In the genomic region with DNA sequence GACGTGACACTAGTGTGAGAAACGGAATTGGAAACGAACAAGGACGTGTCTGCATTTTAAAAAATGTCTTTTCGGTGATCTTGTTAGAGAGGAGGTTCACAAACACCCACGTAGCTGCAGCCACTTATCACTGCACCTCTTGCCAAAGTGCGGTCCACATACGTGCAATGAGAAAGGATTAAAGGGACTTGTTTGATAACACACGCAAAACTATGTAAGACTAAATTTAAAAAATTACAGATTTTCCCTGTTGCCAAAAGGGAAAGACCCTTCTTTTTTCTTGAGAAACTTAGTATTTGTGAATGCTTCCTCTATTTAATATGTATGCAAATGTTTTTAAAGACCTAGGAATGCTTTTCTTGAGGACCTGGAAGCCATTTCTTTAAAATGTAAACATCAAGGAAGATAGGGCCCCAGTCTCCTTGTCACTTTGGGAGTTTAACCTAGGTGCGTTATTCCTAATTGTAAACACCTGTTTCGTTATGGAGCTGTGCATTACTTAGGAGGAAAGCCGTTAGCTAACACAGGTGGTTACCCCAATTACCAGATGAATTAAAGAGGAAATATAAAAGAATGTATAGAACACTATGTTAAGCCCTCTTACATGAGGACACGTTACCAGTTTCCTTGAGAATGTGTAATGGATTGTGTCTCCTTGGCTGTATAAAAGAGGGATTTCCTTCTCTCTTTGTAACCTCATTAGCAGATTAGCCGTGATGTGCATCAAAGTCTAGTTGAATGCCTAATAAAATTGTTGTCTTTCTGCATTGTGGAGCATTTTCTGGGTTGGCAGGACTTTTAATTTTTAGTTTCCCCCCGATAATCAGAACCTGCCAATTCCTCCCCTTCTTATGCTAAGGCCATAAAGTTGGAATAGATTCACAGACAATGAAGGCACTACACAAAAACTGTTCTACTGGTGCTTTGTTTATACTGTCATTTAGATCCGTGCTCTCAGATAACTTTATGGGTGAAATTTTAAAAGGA, we compare ENCODE assay signal across 8 cellular contexts. TPM values are rescaled to one million over a fixed set of nuclear protein-coding genes. Genes with fewer than 3 reads are reported as not detected.
A peak's percentile ranks its signal among the peaks of the same experiment; 100 is the strongest.
DNase-seq lines count a peak whose midpoint lies in the region; ATAC-seq and TF ChIP-seq lines count a peak whose summit lies in the region.

No MANE protein-coding gene starts in this region.

- peak overlapping the region; percentile 70 for H3K27ac ChIP-seq in CD8-positive, alpha-beta memory T cell (ENCODE audit: low read depth, low read length)
- H3K27ac ChIP-seq in layer of hippocampus (ENCODE audit: low read depth, low read length) (peak overlapping the region; percentile 66), thoracic aorta (peak overlapping the region; percentile 64 to 84)

- peak overlapping the region; percentile 91 to 100 (median 98) for H3K27ac Mint-ChIP-seq in CD8-positive, alpha-beta memory T cell

- H3K36me3 Mint-ChIP-seq in CD8-positive, alpha-beta memory T cell, result peaks cover 0 to 10% (median 0%) of the 10 kb centered on the region in 3 donors

- no peaks in the 10 kb centered on the region for H3K36me3 ChIP-seq in CD8-positive, alpha-beta memory T cell (ENCODE audit: insufficient read depth, low read length)
- H3K36me3 ChIP-seq in adipocyte (ENCODE audit: control insufficient read depth, insufficient read depth, low read length, severe bottlenecking) (no peaks in the 10 kb centered on the region), thoracic aorta (no peaks in the 10 kb centered on the region)

- DNase-seq in CD8-positive, alpha-beta memory T cell, result peak in 1 of 5 donors; percentile 69
- DNase-seq in adipocyte (ENCODE audit: low read depth), result no peak
- DNase-seq in thoracic aorta (ENCODE audit: low spot score), result no peak
- no peak for DNase-seq in DMS 273 treated with DMSO at 0.1 percent for 48 hours (lab: John Stamatoyannopoulos, UW)
- DNase-seq in H4 (ENCODE audit: low spot score), result no peak

- H3K4me1 ChIP-seq in CD8-positive, alpha-beta memory T cell (ENCODE audit: insufficient read depth, low read length), result peaks cover 6% of the 10 kb centered on the region
- peaks cover 5% of the 10 kb centered on the region for H3K4me1 ChIP-seq in adipocyte (ENCODE audit: control insufficient read depth, insufficient read depth, low read length)
- peaks cover 0 to 10% of the 10 kb centered on the region in 2 donors for H3K4me1 ChIP-seq in thoracic aorta (ENCODE audit: control insufficient read depth in 1 of 2, low read depth in 2 of 2)

- ATAC-seq in HG03060 (IDR thresholded peaks at IDR 0.05; ENCODE audit: low read depth, unreplicated experiment) (peak; percentile 9), thoracic aorta (ENCODE audit: insufficient number of reproducible peaks, low FRiP score, low read depth) (no peak), HG03460 (IDR thresholded peaks at IDR 0.05; ENCODE audit: unreplicated experiment) (no peak)

- H3K9ac ChIP-seq in adipocyte (ENCODE audit: low read length), result peak overlapping the region; percentile 90

- CTCF ChIA-PET in CD8-positive, alpha-beta memory T cell (lab: Charles Lee), result interaction anchor here (1.8 kb wide), 1 partner anchor 10 kb away, joined by 6 read pairs; no protein-coding TSS in a partner anchor

- H3K4me1 Mint-ChIP-seq in CD8-positive, alpha-beta memory T cell, result peaks cover 11 to 25% (median 21%) of the 10 kb centered on the region in 3 donors

- no peaks in the 10 kb centered on the region for H3K9me3 ChIP-seq in CD8-positive, alpha-beta memory T cell (ENCODE audit: low read length)
- H3K9me3 ChIP-seq in adipocyte (ENCODE audit: control insufficient read depth, low read length), result no peaks in the 10 kb centered on the region
- H3K9me3 ChIP-seq in thoracic aorta, result no peaks in the 10 kb centered on the region

- no peak for TF ChIP-seq CTCF in thoracic aorta (IDR thresholded peaks at IDR 0.05)

- peak overlapping the region; percentile 64 for H3K4me3 ChIP-seq in CD8-positive, alpha-beta memory T cell (ENCODE audit: low read length)
- H3K4me3 ChIP-seq in adipocyte (ENCODE audit: low read length) (peak overlapping the region; percentile 92), thoracic aorta (peak overlapping the region; percentile 80)

- H3K27me3 Mint-ChIP-seq in CD8-positive, alpha-beta memory T cell, result peaks cover 0 to 1% of the 10 kb centered on the region in 2 donors

- H3K27me3 ChIP-seq in CD8-positive, alpha-beta memory T cell (ENCODE audit: insufficient read depth, low read length, poor library complexity, severe bottlenecking), result no peaks in the 10 kb centered on the region
- no peaks in the 10 kb centered on the region for H3K27me3 ChIP-seq in adipocyte (replicated peaks; ENCODE audit: control insufficient read depth, insufficient read depth, low read length)
- no peaks in the 10 kb centered on the region for H3K27me3 ChIP-seq in layer of hippocampus (ENCODE audit: control insufficient read depth, insufficient read depth, low read length)
- H3K27me3 ChIP-seq in thoracic aorta (replicated peaks; ENCODE audit: insufficient read depth), result no peaks in the 10 kb centered on the region

- POLR2A ChIA-PET in CD8-positive, alpha-beta memory T cell (lab: Charles Lee), result interaction anchor here (0.8 to 1.6 kb wide), 3 partner anchors 9 to 262 kb away, joined by 3 read pairs; no protein-coding TSS in a partner anchor

- peak overlapping the region; percentile 93 to 98 (median 95) for H3K4me3 Mint-ChIP-seq in CD8-positive, alpha-beta memory T cell

- H3K9me3 Mint-ChIP-seq in CD8-positive, alpha-beta memory T cell, result no peaks in the 10 kb centered on the region

RNA-seq across cellular contexts. Expression of a gene that starts 1.0 kb away (rescaled TPM):
- total RNA-seq in CD8-positive, alpha-beta memory T cell, result under 1 TPM; 0.55 to 0.64 TPM
- 0.56 TPM for polyA plus RNA-seq in CD8-positive, alpha-beta memory T cell
- total RNA-seq in thoracic aorta, result 1 to 10 TPM in 1 of 2 donors, not detected in 1; 4.2 TPM
- 0.37 and 11.5 TPM in 2 replicates for total RNA-seq in H4 (2014; rRNA removed; shearing (Covaris generic))
